In the genomic region with DNA sequence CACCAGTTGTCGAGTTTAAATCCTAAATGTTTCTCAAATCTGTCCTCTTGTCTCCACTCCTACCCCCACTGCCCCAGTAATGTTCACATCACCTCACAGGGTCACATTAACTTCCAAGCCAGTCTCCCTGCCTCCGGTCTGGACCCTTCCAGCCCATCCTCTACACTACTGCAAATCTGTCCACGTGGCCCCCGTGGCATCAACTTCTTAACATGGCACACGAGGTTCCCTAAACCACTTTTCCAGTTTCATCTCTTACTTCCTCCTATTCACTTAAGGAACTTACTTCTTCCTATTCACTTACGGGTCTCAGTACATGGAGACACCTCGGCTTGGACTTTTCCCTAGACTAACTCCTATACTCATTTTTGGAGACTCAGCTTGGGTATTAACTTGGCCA, we compare ENCODE assay signal across 20 cellular contexts. TPM values are rescaled to one million over a fixed set of nuclear protein-coding genes. Genes with fewer than 3 reads are reported as not detected.
A peak's percentile ranks its signal among the peaks of the same experiment; 100 is the strongest.
DNase-seq lines count a peak whose midpoint lies in the region; ATAC-seq, FAIRE-seq and TF ChIP-seq lines count a peak whose summit lies in the region.
"Had no signal": no experiment of that assay in that cellular context is flagged by ENCODE, and none has a peak within 500 bp of the region (broad histone marks: within the 10 kb centered on the region; RNA-seq: fewer than 3 reads in every experiment).

No MANE protein-coding gene starts in this region.

- FAIRE-seq in astrocyte (lab: Jason Lieb, UNC): no peak
- FAIRE-seq: A204.1, colon, D721Med had no signal

- H2AFZ ChIP-seq in SK-N-SH (ENCODE audit: low read depth): no peak overlapping the region
- H2AFZ ChIP-seq in astrocyte (ENCODE audit: low read depth, low read length): no peak overlapping the region

- no peak for TF ChIP-seq EP300 in SK-N-SH (IDR thresholded peaks at IDR 0.05; ENCODE audit: borderline replicate concordance in 1 of 2, low read depth in 1 of 2, low read length in 1 of 2)

- H3K9me3 Mint-ChIP-seq in astrocyte (ENCODE audit: unreplicated experiment) (peaks cover 3% of the 10 kb centered on the region), type B pancreatic cell (no peaks in the 10 kb centered on the region)
- H3K9me3 Mint-ChIP-seq in T-helper 2 cell treated with Interferon-gamma antibody and Interleukin-4, amounts not matched to agents 5 μg/mL and 100 μg/mL, for 36 hours: no peaks in the 10 kb centered on the region
- H3K9me3 Mint-ChIP-seq: activated naive CD8-positive, alpha-beta T cell treated with anti-CD3 and anti-CD28 coated beads, Interleukin-2, amount 10 ng/mL, durations not matched to agents 7 days and 5 days; WTC11 had no signal

- CTCF ChIA-PET in SK-N-SH (lab: Yijun Ruan, JAX): interaction anchor here (1.2 to 1.8 kb wide), 2 partner anchors 9 to 75 kb away, joined by 3 to 7 read pairs; no protein-coding TSS in a partner anchor

- H3K27ac Mint-ChIP-seq in astrocyte (ENCODE audit: unreplicated experiment) (peak overlapping the region; percentile 100), type B pancreatic cell (peak overlapping the region; percentile 93)
- H3K27ac Mint-ChIP-seq in T-helper 2 cell treated with Interferon-gamma antibody and Interleukin-4, amounts not matched to agents 5 μg/mL and 100 μg/mL, for 36 hours: no peak overlapping the region
- H3K27ac Mint-ChIP-seq: WTC11 had no signal

- 96% methylated on average over 7 of the region's 7 CpGs for WGBS in SK-N-SH (ENCODE audit: low lambda C conversion rate)

- H3K9ac ChIP-seq in SK-N-SH (peak overlapping the region; percentile 65), astrocyte (ENCODE audit: low read length) (peak overlapping the region; percentile 78)

- H3K4me3 Mint-ChIP-seq in astrocyte (ENCODE audit: unreplicated experiment): no peak overlapping the region
- H3K4me3 Mint-ChIP-seq in type B pancreatic cell: no peak overlapping the region
- no peak overlapping the region for H3K4me3 Mint-ChIP-seq in T-helper 2 cell treated with Interferon-gamma antibody and Interleukin-4, amounts not matched to agents 5 μg/mL and 100 μg/mL, for 36 hours
- H3K4me3 Mint-ChIP-seq: activated naive CD8-positive, alpha-beta T cell treated with anti-CD3 and anti-CD28 coated beads, Interleukin-2, amount 10 ng/mL, durations not matched to agents 7 days and 5 days; WTC11 had no signal

- H3K9me3 ChIP-seq in SK-N-SH (no peaks in the 10 kb centered on the region), astrocyte (ENCODE audit: insufficient read depth, low read depth, low read length) (no peaks in the 10 kb centered on the region), muscle layer of duodenum (ENCODE audit: control insufficient read depth in 1 of 2, low read length in 2 of 2) (no peaks in the 10 kb centered on the region)
- H3K9me3 ChIP-seq: esophagus squamous epithelium, mucosa of descending colon had no signal

- H3K27me3 ChIP-seq in SK-N-SH (ENCODE audit: insufficient read depth) (no peaks in the 10 kb centered on the region), astrocyte (ENCODE audit: insufficient read depth, low read length) (no peaks in the 10 kb centered on the region), muscle layer of duodenum (ENCODE audit: low read depth, low read length) (no peaks in the 10 kb centered on the region)
- H3K27me3 ChIP-seq: esophagus squamous epithelium had no signal

- TF ChIP-seq CTCF in SK-N-SH (IDR thresholded peaks at IDR 0.05) (no peak), astrocyte (IDR thresholded peaks at IDR 0.05; ENCODE audit: insufficient read depth, low read depth, low read length) (no peak), type B pancreatic cell (conservative IDR thresholded peaks at IDR 0.05) (no peak)

- DNase-seq in SK-N-SH: no peak
- no peak for DNase-seq in astrocyte (ENCODE audit: low read depth)
- DNase-seq in type B pancreatic cell (ENCODE audit: extremely low spot score, unreplicated experiment): no peak
- DNase-seq in T-helper 2 cell treated with Interferon-gamma antibody and Interleukin-4, amounts not matched to agents 5 μg/mL and 100 μg/mL, for 36 hours (ENCODE audit: low spot score): no peak
- no peak for DNase-seq in stimulated activated CD4-positive, alpha-beta T cell treated with anti-CD3 and anti-CD28 coated beads, Interleukin-4, amount 100 ng/mL, for 24 hours
- DNase-seq: activated CD8-positive, alpha-beta memory T cell treated with anti-CD3 and anti-CD28 coated beads, Interleukin-2, amount 50 U/mL, for 4 hours; activated naive CD8-positive, alpha-beta T cell treated with anti-CD3 and anti-CD28 coated beads, Interleukin-2, amount 10 ng/mL, durations not matched to agents 7 days and 5 days; esophagus squamous epithelium; H7; mucosa of descending colon; NCI-H2029 treated with DMSO at 0.1 percent for 48 hours; NCI-H774; stimulated activated naive CD4-positive, alpha-beta T cell treated with Interleukin-2 at 50 U/mL for 16 hours had no signal

- H3K4me1 Mint-ChIP-seq in astrocyte (ENCODE audit: low read depth, unreplicated experiment) (peaks cover 60% of the 10 kb centered on the region), type B pancreatic cell (ENCODE audit: unreplicated experiment) (peaks cover 7% of the 10 kb centered on the region)
- no peaks in the 10 kb centered on the region for H3K4me1 Mint-ChIP-seq in T-helper 2 cell treated with Interferon-gamma antibody and Interleukin-4, amounts not matched to agents 5 μg/mL and 100 μg/mL, for 36 hours (ENCODE audit: low read depth)
- H3K4me1 Mint-ChIP-seq: WTC11 had no signal

- H3K4me2 ChIP-seq in SK-N-SH (peak overlapping the region; percentile 55), astrocyte (ENCODE audit: low read length) (peak overlapping the region; percentile 50)

- H3F3A ChIP-seq in SK-N-SH (replicated peaks; ENCODE audit: insufficient read depth): peaks cover 32% of the 10 kb centered on the region

- H3K79me2 ChIP-seq in SK-N-SH (ENCODE audit: insufficient read depth) (no peaks in the 10 kb centered on the region), astrocyte (ENCODE audit: insufficient read depth, low read length) (no peaks in the 10 kb centered on the region)

- H3K4me3 ChIP-seq in SK-N-SH (ENCODE audit: low read depth in 2 of 2, low read length in 1 of 2): no peak overlapping the region
- H3K4me3 ChIP-seq in astrocyte (ENCODE audit: insufficient read depth, low read depth, low read length): no peak overlapping the region
- no peak overlapping the region for H3K4me3 ChIP-seq in muscle layer of duodenum (ENCODE audit: low read depth in 1 of 2, low read length in 2 of 2)
- H3K4me3 ChIP-seq: esophagus squamous epithelium, mucosa of descending colon had no signal

- no peaks in the 10 kb centered on the region for H3K9me2 ChIP-seq in SK-N-SH

- peaks cover 0 to 49% of the 10 kb centered on the region in 2 experiments; a peak in 3 of 4 replicates for H3K4me1 ChIP-seq in SK-N-SH (ENCODE audit: control insufficient read depth in 1 of 2, insufficient read depth in 2 of 2, low read depth in 1 of 2, low read length in 1 of 2)
- peaks cover 35% of the 10 kb centered on the region for H3K4me1 ChIP-seq in astrocyte (ENCODE audit: insufficient read depth, low read length)
- H3K4me1 ChIP-seq in muscle layer of duodenum (ENCODE audit: control insufficient read depth in 1 of 2, insufficient read depth in 2 of 2, low read length in 2 of 2): no peaks in the 10 kb centered on the region

- ATAC-seq in SK-N-SH treated with all-trans-retinoic acid at 6 μM for 48 hours: no peak
- no peak for ATAC-seq in GM19397 (IDR thresholded peaks at IDR 0.05; ENCODE audit: unreplicated experiment)

- TF ChIP-seq RAD21 in SK-N-SH (IDR thresholded peaks at IDR 0.05; ENCODE audit: low read length): no peak

- no peaks in the 10 kb centered on the region for H3K36me3 ChIP-seq in SK-N-SH (replicated peaks in 1 of 2; ENCODE audit: control insufficient read depth in 1 of 2, insufficient read depth in 2 of 2, low read length in 1 of 2)
- no peaks in the 10 kb centered on the region for H3K36me3 ChIP-seq in astrocyte (ENCODE audit: insufficient read depth, low read length)
- peaks cover 0 to 4% of the 10 kb centered on the region in 2 donors for H3K36me3 ChIP-seq in muscle layer of duodenum (ENCODE audit: control insufficient read depth in 1 of 2, insufficient read depth in 2 of 2, low read length in 2 of 2)
- H3K36me3 ChIP-seq: esophagus squamous epithelium had no signal

- no peaks in the 10 kb centered on the region for H3K27me3 Mint-ChIP-seq in astrocyte (ENCODE audit: low read depth, unreplicated experiment)
- H3K27me3 Mint-ChIP-seq in type B pancreatic cell: no peaks in the 10 kb centered on the region
- no peaks in the 10 kb centered on the region for H3K27me3 Mint-ChIP-seq in T-helper 2 cell treated with Interferon-gamma antibody and Interleukin-4, amounts not matched to agents 5 μg/mL and 100 μg/mL, for 36 hours (ENCODE audit: low read depth)
- H3K27me3 Mint-ChIP-seq: activated naive CD8-positive, alpha-beta T cell treated with anti-CD3 and anti-CD28 coated beads, Interleukin-2, amount 10 ng/mL, durations not matched to agents 7 days and 5 days had no signal

- POLR2A ChIA-PET in SK-N-SH (lab: Yijun Ruan, JAX): no interaction called here

- no peaks in the 10 kb centered on the region for H4K20me1 ChIP-seq in SK-N-SH (ENCODE audit: insufficient read depth)
- H4K20me1 ChIP-seq in astrocyte (ENCODE audit: insufficient read depth, low read length): no peaks in the 10 kb centered on the region

- H3K36me3 Mint-ChIP-seq in astrocyte (ENCODE audit: low read depth, unreplicated experiment) (peaks cover 2% of the 10 kb centered on the region), type B pancreatic cell (peaks cover 5% of the 10 kb centered on the region)
- no peaks in the 10 kb centered on the region for H3K36me3 Mint-ChIP-seq in T-helper 2 cell treated with Interferon-gamma antibody and Interleukin-4, amounts not matched to agents 5 μg/mL and 100 μg/mL, for 36 hours (ENCODE audit: low read depth)
- H3K36me3 Mint-ChIP-seq: WTC11 had no signal

- H3K27ac ChIP-seq in SK-N-SH (ENCODE audit: low read depth in 2 of 2, low read length in 1 of 2) (peak overlapping the region; percentile 11 to 98; a peak in 3 of 4 replicates), astrocyte (ENCODE audit: low read depth, low read length) (peak overlapping the region; percentile 99), muscle layer of duodenum (ENCODE audit: low read length) (peak overlapping the region; percentile 72)

TF ChIP-seq in SK-N-SH, 30 proteins besides CTCF, POLR2A, EP300 and RAD21 (continues in another document):
- no peak for TF ChIP-seq FOSL2 (IDR thresholded peaks at IDR 0.05; ENCODE audit: borderline replicate concordance, low read depth)

TF ChIP-seq in SK-N-SH treated with all-trans-retinoic acid at 6 μM for 48 hours, 23 proteins besides CTCF, POLR2A, EP300 and RAD21 (continues in another document):
- no peak for TF ChIP-seq ISL1 (CRISPR knock-in tag; IDR thresholded peaks at IDR 0.05)
- TF ChIP-seq ESRRG (CRISPR knock-in tag; IDR thresholded peaks at IDR 0.05): no peak
- TF ChIP-seq ZNF70 (CRISPR knock-in tag; IDR thresholded peaks at IDR 0.05): no peak
- no peak for TF ChIP-seq SNAI2 (CRISPR knock-in tag; IDR thresholded peaks at IDR 0.05)
- no peak for TF ChIP-seq RARB (CRISPR knock-in tag; IDR thresholded peaks at IDR 0.05)

RNA-seq across cellular contexts. Expression of a gene that starts 27.0 kb away (rescaled TPM):
- 132 and 153 TPM in 2 replicates for polyA plus RNA-seq in SK-N-SH (2012; rRNA removed)
- polyA plus RNA-seq in SK-N-SH (2012; cell fraction: cytosol; rRNA removed): 243 and 426 TPM in 2 replicates
- polyA plus RNA-seq in SK-N-SH (2012; cell fraction: nucleus; rRNA removed): 22.4 and 51.9 TPM in 2 replicates
- total RNA-seq in astrocyte (80.7 and 85.3 TPM in 2 replicates), type B pancreatic cell (ENCODE audit: low replicate concordance) (54.6 and 63.4 TPM in 2 replicates)
